In the genomic region with DNA sequence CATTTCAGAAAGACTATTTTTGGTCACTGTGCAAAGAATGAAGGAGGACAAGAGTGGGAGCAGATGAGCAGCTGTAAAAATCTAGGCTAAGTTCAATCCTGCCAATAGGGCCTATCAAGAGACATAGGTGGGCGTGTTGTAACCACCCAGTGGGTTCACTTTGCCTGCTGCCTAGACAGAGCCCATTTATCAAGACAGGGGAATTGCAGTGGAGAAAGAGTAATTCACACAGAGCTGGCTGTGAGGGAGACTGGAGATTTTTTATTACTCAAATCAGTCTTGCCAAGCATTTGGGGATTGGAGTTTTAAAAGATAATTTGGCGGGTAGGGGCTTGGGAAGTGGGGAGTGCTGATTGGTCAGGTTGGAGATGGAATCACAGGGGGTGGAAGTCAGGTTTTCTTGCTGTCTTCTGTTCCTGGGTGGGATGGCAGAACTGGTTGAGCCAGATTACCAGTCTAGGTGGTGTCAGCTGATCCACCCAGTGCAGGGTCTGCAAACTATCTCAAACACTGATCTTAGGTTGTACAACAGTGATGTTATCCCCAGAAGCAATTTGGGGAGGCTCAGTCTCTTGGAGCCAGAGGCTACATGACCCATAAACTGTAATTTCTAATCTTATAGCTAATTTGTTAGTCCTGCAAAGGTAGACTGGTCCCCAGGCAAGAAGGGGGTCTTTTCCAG, we compare ENCODE assay signal across 14 cellular contexts. TPM values are rescaled to one million over a fixed set of nuclear protein-coding genes. Genes with fewer than 3 reads are reported as not detected.
"Had no signal": no experiment of that assay in that cellular context is flagged by ENCODE, and none has a peak within 500 bp of the region (broad histone marks: within the 10 kb centered on the region; RNA-seq: fewer than 3 reads in every experiment).

No MANE protein-coding gene starts in this region.

- DNase-seq: activated naive CD4-positive, alpha-beta T cell treated with Interleukin-2 at 50 U/mL for 16 hours; cerebellar nuclear complex; heart right ventricle; naive thymus-derived CD4-positive, alpha-beta T cell; posterior cingulate gyrus; stimulated activated CD4-positive, alpha-beta T cell treated with anti-CD3 and anti-CD28 coated beads, Interleukin-2, amount 100 ng/mL, for 48 hours; stimulated activated naive CD4-positive, alpha-beta T cell; upper lobe of left lung had no signal

- H3K27me3 ChIP-seq: gastroesophageal sphincter, heart right ventricle, upper lobe of left lung had no signal

- H3K9me3 Mint-ChIP-seq: activated T-helper 17 cell treated with anti-CD3 and anti-CD28 coated beads, Interleukin-2, amount 50 U/mL, for 72 hours; naive thymus-derived CD4-positive, alpha-beta T cell had no signal

- H3K4me1 Mint-ChIP-seq: activated T-helper 17 cell treated with anti-CD3 and anti-CD28 coated beads, Interleukin-2, amount 50 U/mL, for 72 hours had no signal

- H3K4me3 Mint-ChIP-seq: activated T-helper 17 cell treated with anti-CD3 and anti-CD28 coated beads, Interleukin-2, amount 50 U/mL, for 72 hours; naive thymus-derived CD4-positive, alpha-beta T cell had no signal

- H3K36me3 Mint-ChIP-seq: naive thymus-derived CD4-positive, alpha-beta T cell had no signal

- ATAC-seq: activated CD4-positive, CD25-positive, alpha-beta regulatory T cell treated with anti-CD3 and anti-CD28 coated beads, Interleukin-2, amount 50 U/mL, for 24 hours; activated T-helper 17 cell treated with anti-CD3 and anti-CD28 coated beads, Interleukin-2, amount 50 U/mL, for 72 hours; gastroesophageal sphincter; heart right ventricle; naive thymus-derived CD4-positive, alpha-beta T cell had no signal

- H3K27ac ChIP-seq: gastroesophageal sphincter, neutrophil, upper lobe of left lung had no signal

- H3K27ac Mint-ChIP-seq: activated T-helper 17 cell treated with anti-CD3 and anti-CD28 coated beads, Interleukin-2, amount 50 U/mL, for 72 hours; naive thymus-derived CD4-positive, alpha-beta T cell had no signal

- H3K9me3 ChIP-seq: gastroesophageal sphincter, heart right ventricle, neutrophil, upper lobe of left lung had no signal

- H3K36me3 ChIP-seq: gastroesophageal sphincter, heart right ventricle, neutrophil, upper lobe of left lung had no signal

- H3K4me3 ChIP-seq: gastroesophageal sphincter, heart right ventricle, lung, upper lobe of left lung had no signal

RNA-seq across cellular contexts. Expression of a gene that starts 5.1 kb away (rescaled TPM):
- total RNA-seq: activated T-helper 17 cell treated with anti-CD3 and anti-CD28 coated beads, Interleukin-2, amount 50 U/mL, for 72 hours; epithelial cell of proximal tubule had no signal
- polyA plus RNA-seq: naive thymus-derived CD4-positive, alpha-beta T cell had no signal
